Comparison of ENCODE assay signal across 18 cellular contexts in genomic region chr2:241048149-241048948, GRCh38. TPM values are rescaled to one million over a fixed set of nuclear protein-coding genes. Genes with fewer than 3 reads are reported as not detected.
DNase-seq lines count a peak whose midpoint lies in the region; ATAC-seq and TF ChIP-seq lines count a peak whose summit lies in the region.
"Had no signal": no experiment of that assay in that cellular context is flagged by ENCODE, and none has a peak within 500 bp of the region (broad histone marks: within the 10 kb centered on the region; RNA-seq: fewer than 3 reads in every experiment).

No MANE protein-coding gene starts in this region.

- H3K4me1 ChIP-seq in SJCRH30: peaks cover 18% of the 10 kb centered on the region
- H3K4me1 ChIP-seq: Caco-2 had no signal

- H3K4me3 ChIP-seq in SJCRH30: peak overlapping the region; percentile 53
- no peak overlapping the region for H3K4me3 ChIP-seq in lower leg skin (ENCODE audit: low read depth, poor library complexity, severe bottlenecking)
- H3K4me3 ChIP-seq: BLaER1, GM23248 had no signal

- no peaks in the 10 kb centered on the region for H3K36me3 Mint-ChIP-seq in activated CD8-positive, alpha-beta T cell treated with anti-CD3 and anti-CD28 coated beads, Interleukin-2, amount 10 ng/mL, durations not matched to agents 7 days and 5 days (ENCODE audit: low read depth)
- H3K36me3 Mint-ChIP-seq in activated CD8-positive, alpha-beta T cell treated with anti-CD3 and anti-CD28 coated beads for 36 hours (ENCODE audit: low read depth): peaks cover 2% of the 10 kb centered on the region
- peaks cover 0 to 3% of the 10 kb centered on the region in 2 donors for H3K36me3 Mint-ChIP-seq in activated T-cell treated with anti-CD3 and anti-CD28 coated beads, Interleukin-2, amount 50 U/mL, for 72 hours (ENCODE audit: insufficient read depth in 2 of 2)

- H3K27ac ChIP-seq in SJCRH30: peak overlapping the region; percentile 61; the same call in 1 of the 2 replicates
- H3K27ac ChIP-seq: 22Rv1, BLaER1, GM23248, HL-60 had no signal

- H3K4me3 Mint-ChIP-seq in activated CD8-positive, alpha-beta T cell treated with anti-CD3 and anti-CD28 coated beads, Interleukin-2, amount 10 ng/mL, durations not matched to agents 7 days and 5 days: no peak overlapping the region
- no peak overlapping the region for H3K4me3 Mint-ChIP-seq in activated CD8-positive, alpha-beta T cell treated with anti-CD3 and anti-CD28 coated beads for 36 hours
- H3K4me3 Mint-ChIP-seq in activated T-cell treated with anti-CD3 and anti-CD28 coated beads, Interleukin-2, amount 50 U/mL, for 72 hours: no peak overlapping the region
- H3K4me3 Mint-ChIP-seq: CD8-positive, alpha-beta memory T cell had no signal

- TF ChIP-seq POLR2A in lower leg skin (IDR thresholded peaks at IDR 0.05): no peak

- POLR2A ChIA-PET in activated CD8-positive, alpha-beta T cell treated with anti-CD3 and anti-CD28 coated beads, Interleukin-2, amount 10 ng/mL, durations not matched to agents 7 days and 5 days (lab: Charles Lee): interaction anchor here (0.5 kb wide), 1 partner anchor 25 kb away, joined by 4 read pairs; no protein-coding TSS in a partner anchor
- POLR2A ChIA-PET in activated CD8-positive, alpha-beta T cell treated with anti-CD3 and anti-CD28 coated beads for 36 hours (lab: Charles Lee): interaction anchor here (0.6 to 0.8 kb wide), 2 partner anchors 13 to 40 kb away, joined by 3 read pairs; no protein-coding TSS in a partner anchor

- CTCF ChIA-PET in activated CD8-positive, alpha-beta T cell treated with anti-CD3 and anti-CD28 coated beads, Interleukin-2, amount 10 ng/mL, durations not matched to agents 7 days and 5 days (lab: Charles Lee): no interaction called here
- CTCF ChIA-PET in activated CD8-positive, alpha-beta T cell treated with anti-CD3 and anti-CD28 coated beads for 36 hours (lab: Charles Lee): no interaction called here

- H3K9me3 ChIP-seq in SJCRH30 (replicated peaks): peaks cover 10% of the 10 kb centered on the region
- H3K9me3 ChIP-seq: Caco-2 had no signal

- no peaks in the 10 kb centered on the region for H3K4me1 Mint-ChIP-seq in activated CD8-positive, alpha-beta T cell treated with anti-CD3 and anti-CD28 coated beads, Interleukin-2, amount 10 ng/mL, durations not matched to agents 7 days and 5 days (ENCODE audit: low read depth)
- no peaks in the 10 kb centered on the region for H3K4me1 Mint-ChIP-seq in activated CD8-positive, alpha-beta T cell treated with anti-CD3 and anti-CD28 coated beads for 36 hours (ENCODE audit: low read depth)
- H3K4me1 Mint-ChIP-seq in activated T-cell treated with anti-CD3 and anti-CD28 coated beads, Interleukin-2, amount 50 U/mL, for 72 hours (ENCODE audit: low read depth): no peaks in the 10 kb centered on the region
- H3K4me1 Mint-ChIP-seq: CD8-positive, alpha-beta memory T cell had no signal

- H3K9me3 Mint-ChIP-seq in activated CD8-positive, alpha-beta T cell treated with anti-CD3 and anti-CD28 coated beads, Interleukin-2, amount 10 ng/mL, durations not matched to agents 7 days and 5 days (ENCODE audit: insufficient read depth): no peaks in the 10 kb centered on the region
- peaks cover 4% of the 10 kb centered on the region for H3K9me3 Mint-ChIP-seq in activated CD8-positive, alpha-beta T cell treated with anti-CD3 and anti-CD28 coated beads for 36 hours
- no peaks in the 10 kb centered on the region for H3K9me3 Mint-ChIP-seq in activated T-cell treated with anti-CD3 and anti-CD28 coated beads, Interleukin-2, amount 50 U/mL, for 72 hours

- 90 to 93% methylated on average over 28 to 30 of the region's 30 CpGs for WGBS in lower leg skin, 2 donors

- peak; percentile 15 for DNase-seq in activated CD8-positive, alpha-beta T cell treated with anti-CD3 and anti-CD28 coated beads, Interleukin-2, amount 10 ng/mL, durations not matched to agents 7 days and 5 days
- no peak for DNase-seq in activated CD8-positive, alpha-beta T cell treated with anti-CD3 and anti-CD28 coated beads for 36 hours
- DNase-seq in SJCRH30 (peak in 1 of 2 experiments; percentile 7), lower leg skin (ENCODE audit: low spot score in 2 of 2) (peak; percentile 7 to 79), sciatic nerve (ENCODE audit: low spot score) (peak; percentile 55)
- no peak for DNase-seq in activated T-cell treated with anti-CD3 and anti-CD28 coated beads, Interleukin-2, amount 50 U/mL, for 72 hours
- DNase-seq: AML-193; Caco-2; CD8-positive, alpha-beta memory T cell; DND-41; GDM1; GM23248 had no signal

- no peak for TF ChIP-seq CTCF in activated CD8-positive, alpha-beta T cell treated with anti-CD3 and anti-CD28 coated beads for 36 hours (IDR thresholded peaks at IDR 0.05)
- TF ChIP-seq CTCF in lower leg skin (IDR thresholded peaks at IDR 0.05): no peak

- intact Hi-C loops in activated CD8-positive, alpha-beta T cell treated with anti-CD3 and anti-CD28 coated beads for 36 hours (cut with micrococcal nuclease): no loop called here
- intact Hi-C loops in lower leg skin (cut with DNase I; ENCODE audit: low total_unique reads): no loop called here
- intact Hi-C loops in sciatic nerve (cut with DNase I): no loop called here

- no peak overlapping the region for H3K27ac Mint-ChIP-seq in activated CD8-positive, alpha-beta T cell treated with anti-CD3 and anti-CD28 coated beads, Interleukin-2, amount 10 ng/mL, durations not matched to agents 7 days and 5 days
- H3K27ac Mint-ChIP-seq in activated CD8-positive, alpha-beta T cell treated with anti-CD3 and anti-CD28 coated beads for 36 hours: no peak overlapping the region
- H3K27ac Mint-ChIP-seq in activated T-cell treated with anti-CD3 and anti-CD28 coated beads, Interleukin-2, amount 50 U/mL, for 72 hours: no peak overlapping the region
- H3K27ac Mint-ChIP-seq: CD8-positive, alpha-beta memory T cell had no signal

- no peaks in the 10 kb centered on the region for H3K27me3 Mint-ChIP-seq in activated CD8-positive, alpha-beta T cell treated with anti-CD3 and anti-CD28 coated beads, Interleukin-2, amount 10 ng/mL, durations not matched to agents 7 days and 5 days (ENCODE audit: low read depth)
- no peaks in the 10 kb centered on the region for H3K27me3 Mint-ChIP-seq in activated CD8-positive, alpha-beta T cell treated with anti-CD3 and anti-CD28 coated beads for 36 hours
- no peaks in the 10 kb centered on the region for H3K27me3 Mint-ChIP-seq in activated T-cell treated with anti-CD3 and anti-CD28 coated beads, Interleukin-2, amount 50 U/mL, for 72 hours (ENCODE audit: low read depth)
- H3K27me3 Mint-ChIP-seq: CD8-positive, alpha-beta memory T cell had no signal

- H3K27me3 ChIP-seq in SJCRH30: no peaks in the 10 kb centered on the region
- H3K27me3 ChIP-seq: BLaER1 had no signal

- peaks cover 34% of the 10 kb centered on the region for H3K36me3 ChIP-seq in SJCRH30
- H3K36me3 ChIP-seq: BLaER1 had no signal

- ATAC-seq in activated CD8-positive, alpha-beta T cell treated with anti-CD3 and anti-CD28 coated beads, Interleukin-2, amount 10 ng/mL, durations not matched to agents 7 days and 5 days: no peak
- no peak for ATAC-seq in activated CD8-positive, alpha-beta T cell treated with anti-CD3 and anti-CD28 coated beads for 36 hours
- ATAC-seq in sciatic nerve (no peak), GM18867 (IDR thresholded peaks at IDR 0.05; ENCODE audit: unreplicated experiment) (no peak)
- no peak for ATAC-seq in activated T-cell treated with anti-CD3 and anti-CD28 coated beads, Interleukin-2, amount 50 U/mL, for 72 hours (replicated peaks in 1 of 2)
- ATAC-seq in activated CD4-positive, CD25-positive, alpha-beta regulatory T cell treated with anti-CD3 and anti-CD28 coated beads, Interleukin-2, amount 50 U/mL, for 24 hours: no peak
- ATAC-seq: HCT116 had no signal

RNA-seq across cellular contexts. Expression of gene SNED1, which starts 49.9 kb away (rescaled TPM):
- total RNA-seq in activated CD8-positive, alpha-beta T cell treated with anti-CD3 and anti-CD28 coated beads, Interleukin-2, amount 10 ng/mL, durations not matched to agents 7 days and 5 days: 1 to 10 TPM; 3.4 to 3.5 TPM
- total RNA-seq in activated CD8-positive, alpha-beta T cell treated with anti-CD3 and anti-CD28 coated beads for 36 hours: 1 to 10 TPM; 1.4 to 1.8 TPM
- total RNA-seq in SJCRH30 (2014; rRNA removed; shearing (Covaris generic)): 22.3 and 28.4 TPM in 2 replicates
- total RNA-seq in lower leg skin (10 to 100 TPM in 3 of 4 donors, 1 to 10 TPM in 1; 9.0 to 18.4 (median 17.1) TPM), sciatic nerve (148 TPM)
- total RNA-seq in activated T-cell treated with anti-CD3 and anti-CD28 coated beads, Interleukin-2, amount 50 U/mL, for 72 hours: 1 to 10 TPM in 1 of 2 donors, under 1 TPM in 1; 0.36 to 4.1 TPM
- total RNA-seq: Caco-2 had no signal

RNA-seq across cellular contexts. Expression of gene MTERF4, which starts 53.7 kb away (rescaled TPM):
- total RNA-seq in activated CD8-positive, alpha-beta T cell treated with anti-CD3 and anti-CD28 coated beads, Interleukin-2, amount 10 ng/mL, durations not matched to agents 7 days and 5 days: 10 to 100 TPM; 24.1 to 26.3 TPM
- 10 to 100 TPM; 33.2 to 36.6 TPM for total RNA-seq in activated CD8-positive, alpha-beta T cell treated with anti-CD3 and anti-CD28 coated beads for 36 hours
- 44.7 and 49.0 TPM in 2 replicates for total RNA-seq in SJCRH30 (2014; rRNA removed; shearing (Covaris generic))
- 10 to 100 TPM; 26.4 to 58.2 (median 44.7) TPM for total RNA-seq in lower leg skin
- 33.5 TPM for total RNA-seq in sciatic nerve
- total RNA-seq in activated T-cell treated with anti-CD3 and anti-CD28 coated beads, Interleukin-2, amount 50 U/mL, for 72 hours: 10 to 100 TPM; 48.7 to 53.7 TPM

Comparison
In these comparisons a context has a peak if more than half of its experiments do, and no peak if none do; other contexts are left out.
1. DNase-seq: peak in activated CD8-positive, alpha-beta T cell treated with anti-CD3 and anti-CD28 coated beads, Interleukin-2, amount 10 ng/mL, durations not matched to agents 7 days and 5 days (single experiment), lower leg skin (2 of 2) and sciatic nerve (single experiment); none in activated CD8-positive, alpha-beta T cell treated with anti-CD3 and anti-CD28 coated beads for 36 hours (single experiment) and activated T-cell treated with anti-CD3 and anti-CD28 coated beads, Interleukin-2, amount 50 U/mL, for 72 hours (0 of 2).